In genomic region chr5:179261301-179262125, GRCh38 we compare ENCODE assay signal across 1 cellular context.
A peak's percentile ranks its signal among the peaks of the same experiment; 100 is the strongest.
TF ChIP-seq lines count a peak whose summit lies in the region.

No MANE protein-coding gene starts in this region.

TF ChIP-seq in HepG2, 621 proteins besides CTCF, POLR2A, EP300 and RAD21 (continued from another document and continues in another):
- no peak for TF ChIP-seq TFE3 (CRISPR knock-in tag; IDR thresholded peaks at IDR 0.05)
- TF ChIP-seq ZFP82 (CRISPR knock-in tag; IDR thresholded peaks at IDR 0.05; ENCODE audit: borderline replicate concordance) = no peak
- peak; percentile 66; the same call in 1 of the 2 replicates for TF ChIP-seq ZBED4 (CRISPR knock-in tag; IDR thresholded peaks at IDR 0.05; ENCODE audit: borderline replicate concordance)
- no peak for TF ChIP-seq ZNF335 (CRISPR knock-in tag; IDR thresholded peaks at IDR 0.05)
- no peak for TF ChIP-seq ZNF354B (CRISPR knock-in tag; IDR thresholded peaks at IDR 0.05)
- TF ChIP-seq PAF1 (CRISPR knock-in tag; IDR thresholded peaks at IDR 0.05) = no peak
- TF ChIP-seq ATAD3A (CRISPR knock-in tag; IDR thresholded peaks at IDR 0.05) = no peak
- no peak for TF ChIP-seq ETV6 (CRISPR knock-in tag; conservative IDR thresholded peaks at IDR 0.05)
- TF ChIP-seq ZNF576 (CRISPR knock-in tag; IDR thresholded peaks at IDR 0.05) = no peak
- TF ChIP-seq ZNF382 (CRISPR knock-in tag; IDR thresholded peaks at IDR 0.05; ENCODE audit: borderline replicate concordance) = no peak
- TF ChIP-seq MED8 (CRISPR knock-in tag; IDR thresholded peaks at IDR 0.05; ENCODE audit: insufficient replicate concordance) = no peak
- TF ChIP-seq CEBPZ (IDR thresholded peaks at IDR 0.05; ENCODE audit: low read length) = no peak
- TF ChIP-seq ZFP36 (IDR thresholded peaks at IDR 0.05; ENCODE audit: borderline replicate concordance, low read depth, low read length, partially characterized antibody) = no peak
- no peak for TF ChIP-seq RFX1 (IDR thresholded peaks at IDR 0.05)
- no peak for TF ChIP-seq ZNF557 (CRISPR knock-in tag; IDR thresholded peaks at IDR 0.05)
- no peak for TF ChIP-seq DBP (CRISPR knock-in tag; IDR thresholded peaks at IDR 0.05; ENCODE audit: not compliant biosample characterization)
- TF ChIP-seq SAFB2 (CRISPR knock-in tag; IDR thresholded peaks at IDR 0.05; ENCODE audit: borderline replicate concordance, low read depth) = no peak
- no peak for TF ChIP-seq GRHL1 (CRISPR knock-in tag; conservative IDR thresholded peaks at IDR 0.05)
- no peak for TF ChIP-seq KDM4B (CRISPR knock-in tag; IDR thresholded peaks at IDR 0.05)
- TF ChIP-seq MBNL3 (CRISPR knock-in tag; conservative IDR thresholded peaks at IDR 0.05) = no peak
- no peak for TF ChIP-seq SOX5 (CRISPR knock-in tag; IDR thresholded peaks at IDR 0.05; ENCODE audit: borderline replicate concordance)
- no peak for TF ChIP-seq ATF7-NPFF (CRISPR knock-in tag; IDR thresholded peaks at IDR 0.05; ENCODE audit: low read depth)
- no peak for TF ChIP-seq ZNF572 (CRISPR knock-in tag; IDR thresholded peaks at IDR 0.05)
- TF ChIP-seq ZNF883 (CRISPR knock-in tag; IDR thresholded peaks at IDR 0.05; ENCODE audit: not compliant biosample characterization) = no peak
- no peak for TF ChIP-seq ZNF264 (CRISPR knock-in tag; IDR thresholded peaks at IDR 0.05)
- no peak for TF ChIP-seq CREBL2 (CRISPR knock-in tag; IDR thresholded peaks at IDR 0.05; ENCODE audit: borderline replicate concordance)
- no peak for TF ChIP-seq ZNF263 (CRISPR knock-in tag; IDR thresholded peaks at IDR 0.05)
- TF ChIP-seq PTBP1 (IDR thresholded peaks at IDR 0.05; ENCODE audit: low read depth, low read length, poor library complexity, severe bottlenecking) = no peak
- no peak for TF ChIP-seq ZNF484 (CRISPR knock-in tag; IDR thresholded peaks at IDR 0.05; ENCODE audit: borderline replicate concordance, low read depth)
- no peak for TF ChIP-seq PHF21A (CRISPR knock-in tag; IDR thresholded peaks at IDR 0.05)
- TF ChIP-seq ZNF672 (CRISPR knock-in tag; IDR thresholded peaks at IDR 0.05) = no peak
- TF ChIP-seq AHDC1 (CRISPR knock-in tag; IDR thresholded peaks at IDR 0.05; ENCODE audit: borderline replicate concordance) = no peak
- no peak for TF ChIP-seq TFAP4 (IDR thresholded peaks at IDR 0.05; ENCODE audit: borderline replicate concordance, low read depth)
- peak; percentile 23; the same call in 1 of the 2 replicates for TF ChIP-seq ZNF788 (CRISPR knock-in tag; IDR thresholded peaks at IDR 0.05; ENCODE audit: borderline replicate concordance)
- TF ChIP-seq ONECUT2 (CRISPR knock-in tag; IDR thresholded peaks at IDR 0.05) = no peak
- TF ChIP-seq ZNF737 (CRISPR knock-in tag; IDR thresholded peaks at IDR 0.05; ENCODE audit: borderline replicate concordance) = no peak
- TF ChIP-seq ZNF160 (CRISPR knock-in tag; IDR thresholded peaks at IDR 0.05) = no peak
- no peak for TF ChIP-seq ZNF260 (CRISPR knock-in tag; IDR thresholded peaks at IDR 0.05; ENCODE audit: borderline replicate concordance, low read depth)
- TF ChIP-seq CAMTA2 (CRISPR knock-in tag; IDR thresholded peaks at IDR 0.05; ENCODE audit: borderline replicate concordance) = no peak
- no peak for TF ChIP-seq CBX1 (IDR thresholded peaks at IDR 0.05; ENCODE audit: low read depth)
- TF ChIP-seq ELK4 (CRISPR knock-in tag; IDR thresholded peaks at IDR 0.05; ENCODE audit: borderline replicate concordance) = no peak
- TF ChIP-seq CBFB (CRISPR knock-in tag; IDR thresholded peaks at IDR 0.05) = no peak
- no peak for TF ChIP-seq ZNF446 (CRISPR knock-in tag; IDR thresholded peaks at IDR 0.05)
- TF ChIP-seq ZNF816 (CRISPR knock-in tag; IDR thresholded peaks at IDR 0.05; ENCODE audit: borderline replicate concordance) = no peak
- TF ChIP-seq MTF1 (CRISPR knock-in tag; IDR thresholded peaks at IDR 0.05) = no peak
- TF ChIP-seq ZNF781 (CRISPR knock-in tag; IDR thresholded peaks at IDR 0.05; ENCODE audit: borderline replicate concordance, not compliant biosample characterization) = no peak
